ENCODE assay signal across 8 cellular contexts in genomic region chrX:155612312-155613224, GRCh38. TPM values are rescaled to one million over a fixed set of nuclear protein-coding genes. Genes with fewer than 3 reads are reported as not detected.
DNase-seq lines count a peak whose midpoint lies in the region; ATAC-seq and TF ChIP-seq lines count a peak whose summit lies in the region.

Gene SPRY3 (plus strand): TSS chrX:155612586.
Gene TMLHE (minus strand): TSS chrX:155612952. CDS start chrX:155545276, 67,676 bp downstream.

- no peaks in the 10 kb centered on the region for H3K4me1 Mint-ChIP-seq in glutamatergic neuron (ENCODE audit: low read depth, unreplicated experiment)

- in situ Hi-C loops in GM23248 (cut with MboI) = no loop called here

- H3K4me2 ChIP-seq in GM23248 (ENCODE audit: unreplicated experiment) = peak within 1 kb of the TSS; percentile 90
- H3K4me2 ChIP-seq in Karpas-422 (ENCODE audit: low read depth, low read length, poor library complexity, severe bottlenecking) = peak within 1 kb of the TSS; percentile 58

- H4K20me1 ChIP-seq in GM23248 (ENCODE audit: insufficient read depth) (no peaks in the 10 kb centered on the region), Karpas-422 (ENCODE audit: insufficient read depth, low read depth, low read length) (no peaks in the 10 kb centered on the region)

- peak within 1 kb of the TSS; percentile 84 for H3K27ac ChIP-seq in GM23248
- peak within 1 kb of the TSS; percentile 61 for H3K27ac ChIP-seq in Karpas-422 (ENCODE audit: low read length)
- H3K27ac ChIP-seq in thoracic aorta = peak within 1 kb of the TSS; percentile 73 to 79

- peak; percentile 95 to 97 for ATAC-seq in activated naive CD4-positive, alpha-beta T cell treated with anti-CD3 and anti-CD28 coated beads, Interleukin-2, amount 50 U/mL, for 72 hours
- ATAC-seq in omental fat pad (ENCODE audit: low FRiP score) = peak; percentile 86
- no peak for ATAC-seq in thoracic aorta (ENCODE audit: insufficient number of reproducible peaks, low FRiP score, low read depth)

- H3K36me3 ChIP-seq in GM23248 (ENCODE audit: low read depth) (no peaks in the 10 kb centered on the region; the same call in 1 of the 2 replicates), Karpas-422 (ENCODE audit: insufficient read depth, low read length) (peaks cover 6% of the 10 kb centered on the region; the same call in 1 of the 2 replicates), thoracic aorta (no peaks in the 10 kb centered on the region)

- peaks cover 3% of the 10 kb centered on the region for H3K27me3 Mint-ChIP-seq in glutamatergic neuron (ENCODE audit: unreplicated experiment)

- H3K9me3 ChIP-seq in GM23248 (ENCODE audit: low read depth) = no peaks in the 10 kb centered on the region
- peaks cover 11% of the 10 kb centered on the region; the same call in 1 of the 2 replicates for H3K9me3 ChIP-seq in Karpas-422 (ENCODE audit: low read length)
- no peaks in the 10 kb centered on the region for H3K9me3 ChIP-seq in thoracic aorta

- H3K9me2 ChIP-seq in GM23248 (ENCODE audit: insufficient read depth) = no peaks in the 10 kb centered on the region
- H3K9me2 ChIP-seq in Karpas-422 (replicated peaks; ENCODE audit: insufficient read depth, low read length) = no peaks in the 10 kb centered on the region

- H3K79me2 ChIP-seq in GM23248 (ENCODE audit: insufficient read depth) (peaks cover 46% of the 10 kb centered on the region), Karpas-422 (ENCODE audit: low read length) (peaks cover 41% of the 10 kb centered on the region)

- peak within 1 kb of the TSS; percentile 94 to 96 for H3K27ac Mint-ChIP-seq in activated naive CD4-positive, alpha-beta T cell treated with anti-CD3 and anti-CD28 coated beads, Interleukin-2, amount 50 U/mL, for 72 hours
- H3K27ac Mint-ChIP-seq in glutamatergic neuron (ENCODE audit: unreplicated experiment) = peak within 1 kb of the TSS; percentile 95

- H3K4me3 Mint-ChIP-seq in glutamatergic neuron (ENCODE audit: unreplicated experiment) = peak within 1 kb of the TSS; percentile 87

- H3K4me3 ChIP-seq in GM23248 (peak within 1 kb of the TSS; percentile 80), Karpas-422 (ENCODE audit: low read length) (peak within 1 kb of the TSS; percentile 85), thoracic aorta (peak within 1 kb of the TSS; percentile 71)

- H3K9ac ChIP-seq in GM23248 = peak within 1 kb of the TSS; percentile 99
- H3K9ac ChIP-seq in Karpas-422 (ENCODE audit: low read length) = peak within 1 kb of the TSS; percentile 86

- peaks cover 8 to 15% of the 10 kb centered on the region in 2 donors for H3K36me3 Mint-ChIP-seq in activated naive CD4-positive, alpha-beta T cell treated with anti-CD3 and anti-CD28 coated beads, Interleukin-2, amount 50 U/mL, for 72 hours
- no peaks in the 10 kb centered on the region for H3K36me3 Mint-ChIP-seq in glutamatergic neuron (ENCODE audit: unreplicated experiment)

- H3K4me1 ChIP-seq in GM23248 (ENCODE audit: insufficient read depth) = 0 out of 2 replicates have a peak, but pooled peaks cover 6% of the 10 kb centered on the region
- H3K4me1 ChIP-seq in Karpas-422 (ENCODE audit: low read length) = peaks cover 10% of the 10 kb centered on the region
- H3K4me1 ChIP-seq in thoracic aorta (ENCODE audit: control insufficient read depth in 1 of 2, low read depth in 2 of 2) = peaks cover 0 to 9% of the 10 kb centered on the region in 2 donors

- H3K27me3 ChIP-seq in GM23248 (replicated peaks; ENCODE audit: insufficient read depth) (no peaks in the 10 kb centered on the region), Karpas-422 (ENCODE audit: low read length) (no peaks in the 10 kb centered on the region), thoracic aorta (replicated peaks; ENCODE audit: insufficient read depth) (no peaks in the 10 kb centered on the region)

- H3K9me3 Mint-ChIP-seq in activated naive CD4-positive, alpha-beta T cell treated with anti-CD3 and anti-CD28 coated beads, Interleukin-2, amount 50 U/mL, for 72 hours = no peaks in the 10 kb centered on the region
- H3K9me3 Mint-ChIP-seq in glutamatergic neuron (ENCODE audit: unreplicated experiment) = no peaks in the 10 kb centered on the region

- H2AFZ ChIP-seq in GM23248 (peak within 1 kb of the TSS; percentile 99), Karpas-422 (ENCODE audit: low read length) (peak within 1 kb of the TSS; percentile 42)

- 1 to 2% methylated on average over 23 to 36 of the region's 50 CpGs for WGBS in GM23248 (ENCODE audit: low coverage in 1 of 2, low lambda C conversion rate in 2 of 2, missing lambda C conversion rate in 2 of 2), 2 experiments

- DNase-seq in EL = peak; percentile 55
- peak; percentile 74 for DNase-seq in GM23248
- DNase-seq in Karpas-422 = peak; percentile 82
- peak; percentile 51 for DNase-seq in SK-N-DZ (ENCODE audit: low spot score)
- DNase-seq in activated naive CD4-positive, alpha-beta T cell treated with anti-CD3 and anti-CD28 coated beads, Interleukin-2, amount 50 U/mL, for 72 hours (ENCODE audit: low spot score in 2 of 2) = peak; percentile 60 to 63
- DNase-seq in glutamatergic neuron = peak; percentile 62
- DNase-seq in omental fat pad (ENCODE audit: low spot score) = no peak
- DNase-seq in thoracic aorta (ENCODE audit: low spot score) = peak; percentile 2

- TF ChIP-seq CTCF in glutamatergic neuron (IDR thresholded peaks at IDR 0.05; ENCODE audit: partially characterized antibody, unreplicated experiment) = no peak
- TF ChIP-seq CTCF in omental fat pad (IDR thresholded peaks at IDR 0.05) = no peak
- TF ChIP-seq CTCF in thoracic aorta (IDR thresholded peaks at IDR 0.05) = no peak

- H3F3A ChIP-seq in GM23248 (ENCODE audit: insufficient read depth) = peaks cover 9% of the 10 kb centered on the region; the same call in 1 of the 2 replicates

RNA-seq across cellular contexts. Expression of gene SPRY3, which starts in this region (rescaled TPM):
- 0.38 and 0.65 TPM in 2 replicates for total RNA-seq in GM23248 (2014; rRNA removed; shearing (Covaris generic))
- 0.20 and 0.21 TPM in 2 replicates for polyA plus RNA-seq in GM23248 (2016; fragmentation: Nextera tagmentation; extraction: Ambion mirVana)
- 0.11 and 0.63 TPM in 2 replicates for total RNA-seq in Karpas-422 (2014; rRNA removed; shearing (Covaris generic); ENCODE audit: low replicate concordance)
- polyA plus RNA-seq in SK-N-DZ (2014; cell fraction: cytosol; rRNA removed) = 0.34 and 0.36 TPM in 2 replicates
- polyA plus RNA-seq in SK-N-DZ (2014; cell fraction: nucleus; rRNA removed) = 0.62 and 0.64 TPM in 2 replicates
- under 1 TPM; 0.25 to 0.41 TPM for total RNA-seq in activated naive CD4-positive, alpha-beta T cell treated with anti-CD3 and anti-CD28 coated beads, Interleukin-2, amount 50 U/mL, for 72 hours
- total RNA-seq in glutamatergic neuron (ENCODE audit: unreplicated experiment) (1.6 TPM), omental fat pad (1 to 10 TPM; 1.3 to 5.2 (median 1.6) TPM), thoracic aorta (1 to 10 TPM; 1.9 to 3.2 TPM)

RNA-seq across cellular contexts. Expression of gene TMLHE, which starts in this region (rescaled TPM):
- total RNA-seq in GM23248 (2014; rRNA removed; shearing (Covaris generic)) = 5.9 and 12.0 TPM in 2 replicates
- 10.3 and 11.5 TPM in 2 replicates for polyA plus RNA-seq in GM23248 (2016; fragmentation: Nextera tagmentation; extraction: Ambion mirVana)
- total RNA-seq in Karpas-422 (2014; rRNA removed; shearing (Covaris generic); ENCODE audit: low replicate concordance) = 18.3 and 36.2 TPM in 2 replicates
- polyA plus RNA-seq in SK-N-DZ (2014; cell fraction: cytosol; rRNA removed) = 5.3 and 5.8 TPM in 2 replicates
- polyA plus RNA-seq in SK-N-DZ (2014; cell fraction: nucleus; rRNA removed) = 5.8 and 8.8 TPM in 2 replicates
- total RNA-seq in activated naive CD4-positive, alpha-beta T cell treated with anti-CD3 and anti-CD28 coated beads, Interleukin-2, amount 50 U/mL, for 72 hours = 10 to 100 TPM; 15.6 to 18.5 TPM
- total RNA-seq in glutamatergic neuron (ENCODE audit: unreplicated experiment) = 26.1 TPM
- 10 to 100 TPM; 14.1 to 22.7 (median 16.2) TPM for total RNA-seq in omental fat pad
- total RNA-seq in thoracic aorta = 10 to 100 TPM; 15.8 to 18.3 TPM
